ENCODE assay signal across 28 cellular contexts in the genomic region with DNA sequence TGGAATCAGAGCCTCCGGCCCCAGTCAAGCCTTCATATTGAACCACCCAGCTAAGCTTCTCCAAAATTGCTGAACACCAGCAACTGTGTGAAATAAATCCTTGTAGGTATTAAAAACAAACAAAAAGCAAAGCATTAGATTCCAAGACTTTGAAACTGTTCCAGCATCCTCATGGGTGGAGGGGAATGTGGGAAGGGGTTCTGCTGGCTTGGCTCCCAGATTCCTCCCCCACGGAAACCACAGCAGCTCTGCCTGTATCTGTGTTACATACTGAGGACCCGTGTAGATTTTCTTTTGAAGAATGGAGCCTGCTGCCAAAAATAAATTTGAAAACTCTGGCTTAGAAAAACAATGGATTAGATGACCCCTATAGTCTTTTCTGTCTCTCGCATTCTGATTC.
"Had no signal": no experiment of that assay in that cellular context is flagged by ENCODE, and none has a peak within 500 bp of the region (broad histone marks: within the 10 kb centered on the region; RNA-seq: fewer than 3 reads in every experiment).

No MANE protein-coding gene starts in this region.

- H3K4me1 ChIP-seq: neural progenitor cell, right lobe of liver, sigmoid colon, tibial artery, transverse colon, upper lobe of right lung, uterus had no signal

- H3K4me3 Mint-ChIP-seq: natural killer cell; nephron; neural progenitor cell; stimulated activated memory B cell treated with anti-CD40 and anti-IgM and Interleukin-4, amounts not matched to agents 10 μg/mL and 1 μg/mL and 100 μg/mL, for 72 hours; stimulated activated naive CD8-positive, alpha-beta T cell treated with anti-CD3 and anti-CD28 coated beads, Interleukin-15, amount 100 ng/mL, for 72 hours; type B pancreatic cell had no signal

- H3K36me3 ChIP-seq: neural progenitor cell, ovary, uterus had no signal

- H2AFZ ChIP-seq: neural progenitor cell, parathyroid adenoma had no signal

- H3K27ac ChIP-seq: neural progenitor cell, ovary, parathyroid adenoma, psoas muscle, right lobe of liver, sigmoid colon, suprapubic skin, testis, tibial artery, transverse colon, upper lobe of right lung, uterus had no signal

- H3K27me3 ChIP-seq: neural progenitor cell, ovary, right lobe of liver, sigmoid colon, suprapubic skin, testis, tibial artery, transverse colon, upper lobe of right lung, uterus had no signal

- H3K4me2 ChIP-seq: neural progenitor cell had no signal

- H3K9ac ChIP-seq: neural progenitor cell, parathyroid adenoma had no signal

- H3K9me3 ChIP-seq: ovary, psoas muscle, right lobe of liver, sigmoid colon, suprapubic skin, testis, tibial artery, transverse colon, upper lobe of right lung, uterus had no signal

- H3K79me2 ChIP-seq: parathyroid adenoma had no signal

- ATAC-seq: natural killer cell; psoas muscle; right cardiac atrium; right lobe of liver; stimulated activated memory B cell treated with anti-CD40 and anti-IgM and Interleukin-4, amounts not matched to agents 10 μg/mL and 1 μg/mL and 100 μg/mL, for 72 hours; stimulated activated naive CD8-positive, alpha-beta T cell treated with anti-CD3 and anti-CD28 coated beads, Interleukin-15, amount 100 ng/mL, for 72 hours; stimulated activated naive CD8-positive, alpha-beta T cell treated with anti-CD3 and anti-CD28 coated beads, Interleukin-15, Interleukin-2, amounts not matched to agents 100 U/mL and 50 U/mL, for 24 hours; upper lobe of right lung had no signal

- H3K4me3 ChIP-seq: neural progenitor cell, ovary, psoas muscle, right lobe of liver, sigmoid colon, suprapubic skin, testis, tibial artery, transverse colon, upper lobe of right lung, uterus had no signal

- FAIRE-seq: small intestine had no signal

- H3K27ac Mint-ChIP-seq: natural killer cell; nephron; neural progenitor cell; progenitor cell of endocrine pancreas; stimulated activated memory B cell treated with anti-CD40 and anti-IgM and Interleukin-4, amounts not matched to agents 10 μg/mL and 1 μg/mL and 100 μg/mL, for 72 hours; type B pancreatic cell had no signal

- H3K27me3 Mint-ChIP-seq: stimulated activated memory B cell treated with anti-CD40 and anti-IgM and Interleukin-4, amounts not matched to agents 10 μg/mL and 1 μg/mL and 100 μg/mL, for 72 hours; stimulated activated naive CD8-positive, alpha-beta T cell treated with anti-CD3 and anti-CD28 coated beads, Interleukin-15, amount 100 ng/mL, for 72 hours; type B pancreatic cell had no signal

- H3K4me1 Mint-ChIP-seq: natural killer cell; neural progenitor cell; stimulated activated naive CD8-positive, alpha-beta T cell treated with anti-CD3 and anti-CD28 coated beads, Interleukin-15, amount 100 ng/mL, for 72 hours had no signal

- DNase-seq: natural killer cell; occipital lobe; ovary; psoas muscle; right cardiac atrium; right lobe of liver; sigmoid colon; small intestine; stimulated activated CD4-positive, alpha-beta T cell treated with anti-CD3 and anti-CD28 coated beads, Interleukin-15, amount 100 ng/mL, for 24 hours; stimulated activated CD4-positive, alpha-beta T cell treated with anti-CD3 and anti-CD28 coated beads, Interleukin-4, amount 100 ng/mL, for 1 hour; stimulated activated CD4-positive, alpha-beta T cell treated with anti-CD3 and anti-CD28 coated beads, Interleukin-4, amount 100 ng/mL, for 4 hours; stimulated activated CD8-positive, alpha-beta memory T cell treated with anti-CD3 and anti-CD28 coated beads, Interleukin-4, amount 100 ng/mL, for 48 hours; stimulated activated naive CD4-positive, alpha-beta T cell; stimulated activated naive CD8-positive, alpha-beta T cell treated with anti-CD3 and anti-CD28 coated beads, Interleukin-15, amount 100 ng/mL, for 72 hours; stimulated activated naive CD8-positive, alpha-beta T cell treated with anti-CD3 and anti-CD28 coated beads, Interleukin-15, Interleukin-2, amounts not matched to agents 100 U/mL and 50 U/mL, for 24 hours; substantia nigra; testis; tibial artery; transverse colon; upper lobe of right lung; uterus had no signal
